In the genomic region with DNA sequence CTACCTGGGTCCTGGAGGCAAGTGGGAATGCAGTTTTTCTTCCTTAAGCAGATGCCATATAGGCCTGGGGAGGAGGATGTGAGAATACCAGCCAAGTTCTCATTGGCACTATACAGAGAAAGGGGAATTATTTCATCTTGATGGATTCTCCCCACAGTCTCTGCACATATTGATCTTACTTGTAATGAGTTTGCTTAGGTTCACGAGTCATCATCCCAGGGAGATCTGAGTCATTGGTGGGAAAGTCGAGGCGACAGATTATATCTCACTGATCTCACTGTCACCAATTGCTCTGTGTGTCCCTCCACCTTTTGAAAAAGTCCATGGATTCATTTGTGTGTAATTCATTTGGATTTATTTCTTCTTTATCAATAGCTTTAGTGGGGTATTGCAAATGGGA, we compare ENCODE assay signal across 25 cellular contexts.
"Had no signal": no experiment of that assay in that cellular context is flagged by ENCODE, and none has a peak within 500 bp of the region (broad histone marks: within the 10 kb centered on the region; RNA-seq: fewer than 3 reads in every experiment).

No MANE protein-coding gene starts in this region.

- H3K27ac ChIP-seq: body of pancreas, cardiac muscle cell, colonic mucosa, dorsolateral prefrontal cortex, foreskin keratinocyte, heart left ventricle, left lung, lower lobe of right lung, parathyroid adenoma, psoas muscle, right atrium auricular region, testis, transverse colon had no signal

- H3K4me3 ChIP-seq: body of pancreas, cardiac muscle cell, colonic mucosa, dorsolateral prefrontal cortex, heart left ventricle, left lung, lower lobe of right lung, psoas muscle, right atrium auricular region, testis, transverse colon had no signal

- H3K4me1 ChIP-seq: body of pancreas, colonic mucosa, foreskin keratinocyte, left lung, lower lobe of right lung, parathyroid adenoma, psoas muscle, testis, transverse colon had no signal

- DNase-seq: activated CD4-positive, alpha-beta T cell treated with anti-CD3 and anti-CD28 coated beads for 48 hours; activated CD4-positive, CD25-positive, alpha-beta regulatory T cell; activated CD8-positive, alpha-beta memory T cell treated with anti-CD3 and anti-CD28 coated beads for 24 hours; activated effector memory CD4-positive, alpha-beta T cell treated with Interleukin-2 at 50 U/mL for 16 hours; activated naive CD4-positive, alpha-beta T cell treated with Interleukin-2 at 50 U/mL for 16 hours; aorta; body of pancreas; cerebellar nuclear complex; colonic mucosa; dorsolateral prefrontal cortex; effector memory CD4-positive, alpha-beta T cell; foreskin keratinocyte; heart left ventricle; left lung; lower lobe of right lung; naive B cell; nucleus accumbens; psoas muscle; stimulated activated CD4-positive, alpha-beta T cell treated with anti-CD3 and anti-CD28 coated beads, Interleukin-2, amount 100 ng/mL, for 48 hours; stimulated activated naive CD8-positive, alpha-beta T cell treated with anti-CD3 and anti-CD28 coated beads, Interleukin-15, Interleukin-2, amounts not matched to agents 100 U/mL and 50 U/mL, for 24 hours; testis; transverse colon had no signal

- H3K27me3 ChIP-seq: body of pancreas, cardiac muscle cell, foreskin keratinocyte, left lung, right atrium auricular region, testis, transverse colon had no signal

- H3K36me3 ChIP-seq: cardiac muscle cell, colonic mucosa, heart left ventricle, left lung, lower lobe of right lung, right atrium auricular region, transverse colon had no signal

- H3K9me3 ChIP-seq: body of pancreas, colonic mucosa, left lung, lower lobe of right lung, right atrium auricular region, testis, transverse colon had no signal
